ENCODE assay signal across 11 cellular contexts in the genomic region with DNA sequence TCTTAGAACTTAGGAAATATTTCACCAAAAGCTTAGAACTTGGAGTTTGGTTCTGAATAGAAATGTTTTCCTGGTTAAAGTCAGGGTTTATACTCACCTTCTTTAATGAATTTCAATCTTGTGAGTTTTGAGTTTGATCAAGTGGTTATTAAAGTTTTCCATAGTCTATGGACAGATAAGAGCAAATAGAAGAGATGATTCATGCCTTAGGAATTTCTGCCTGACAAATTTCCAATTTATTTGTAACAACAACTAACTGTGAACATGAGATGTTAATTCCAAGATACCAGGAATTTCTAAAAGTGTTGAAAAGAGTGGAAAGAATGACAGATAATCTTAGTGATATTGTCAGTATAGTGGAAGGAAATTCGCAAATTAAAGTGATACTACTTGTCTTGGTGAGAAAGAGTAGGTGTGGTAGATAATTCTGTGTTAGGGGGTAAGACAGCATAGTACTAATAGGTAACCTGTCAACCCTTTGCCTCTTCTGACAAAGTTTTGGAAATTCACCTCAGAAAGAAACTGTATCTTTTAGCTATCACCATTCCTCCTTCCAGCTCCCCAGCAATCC.
A peak's percentile ranks its signal among the peaks of the same experiment; 100 is the strongest.
DNase-seq lines count a peak whose midpoint lies in the region; ATAC-seq and TF ChIP-seq lines count a peak whose summit lies in the region.
"Had no signal": no experiment of that assay in that cellular context is flagged by ENCODE, and none has a peak within 500 bp of the region (broad histone marks: within the 10 kb centered on the region; RNA-seq: fewer than 3 reads in every experiment).

No MANE protein-coding gene starts in this region.

- 70% methylated on average over 1 of the region's 1 CpG for WGBS in mammary epithelial cell (ENCODE audit: low coverage, missing lambda C conversion rate)

- H3K27me3 ChIP-seq in mammary epithelial cell (ENCODE audit: insufficient read depth, low read length) = no peaks in the 10 kb centered on the region

- H4K20me1 ChIP-seq in mammary epithelial cell (ENCODE audit: insufficient read depth, low read length) = no peaks in the 10 kb centered on the region

- TF ChIP-seq CTCF in mammary epithelial cell (conservative IDR thresholded peaks at IDR 0.05 in 1 of 2, IDR thresholded peaks at IDR 0.05 in 1 of 2; ENCODE audit: extremely low read depth in 1 of 2, insufficient read depth in 1 of 2, low read depth in 1 of 2, low read length in 2 of 2) (no peak), CD14-positive monocyte (IDR thresholded peaks at IDR 0.05) (no peak)

- peaks cover 65 to 85% of the 10 kb centered on the region in 2 donors for H3K36me3 Mint-ChIP-seq in CD14-positive monocyte

- DNase-seq in Caki2 (ENCODE audit: low read depth) = peak; percentile 34
- DNase-seq in HS-5 (ENCODE audit: low read depth) = peak; percentile 34
- no peak for DNase-seq in mammary epithelial cell
- peak; percentile 54 for DNase-seq in kidney tubule cell (ENCODE audit: low spot score)
- no peak for DNase-seq in HK-2 (ENCODE audit: unreplicated experiment)
- DNase-seq in CD14-positive monocyte (ENCODE audit: low spot score) = no peak
- DNase-seq: CD8-positive, alpha-beta memory T cell; NCI-H345; OCI-M1 had no signal

- no TSS peak for BruUV-seq in mammary epithelial cell (replicated peaks; lab: Mats Ljungman, UMichigan)

- peak overlapping the region; percentile 60 for H3K4me2 ChIP-seq in mammary epithelial cell (ENCODE audit: insufficient read depth, low read depth, low read length)

- peaks cover 4% of the 10 kb centered on the region for H3K9me3 ChIP-seq in mammary epithelial cell (replicated peaks; ENCODE audit: insufficient read depth, low read length)

- no peak overlapping the region for H3K9ac ChIP-seq in mammary epithelial cell (ENCODE audit: insufficient read depth, low read length)

- no peak overlapping the region for H3K27ac Mint-ChIP-seq in CD14-positive monocyte

- in situ Hi-C loops in Caki2 (cut with HindIII; ENCODE audit: low pct_unique_long_range_greater_than_20kb, low sequenced_read_pairs) = no loop called here
- in situ Hi-C loops in mammary epithelial cell (cut with MboI; ENCODE audit: low sequenced_read_pairs in 2 of 2) = loop anchor here in 1 of 2 donors (25.0 kb wide), 2 partner anchors 137 to 237 kb away; a partner anchor contains a TSS

- H3K9me3 Mint-ChIP-seq in CD14-positive monocyte = peaks cover 7 to 26% (median 18%) of the 10 kb centered on the region in 7 donors

- no peaks in the 10 kb centered on the region for H3K27me3 Mint-ChIP-seq in CD14-positive monocyte (ENCODE audit: low read depth in 3 of 3)
- H3K27me3 Mint-ChIP-seq: CD8-positive, alpha-beta memory T cell had no signal

- H3K4me1 Mint-ChIP-seq in CD14-positive monocyte = no peaks in the 10 kb centered on the region
- H3K4me1 Mint-ChIP-seq: CD8-positive, alpha-beta memory T cell had no signal

- no peak overlapping the region for H2AFZ ChIP-seq in mammary epithelial cell (ENCODE audit: low read depth, low read length)

- dilution Hi-C loops in mammary epithelial cell (cut with HindIII; ENCODE audit: low sequenced_read_pairs) = no loop called here

- CTCF ChIA-PET in mammary epithelial cell (lab: Charles Lee; ENCODE audit: low non-redundant PET) = no interaction called here

- peaks cover 16% of the 10 kb centered on the region for H3K4me1 ChIP-seq in mammary epithelial cell (ENCODE audit: insufficient read depth, low read length)

- H3K27ac ChIP-seq in mammary epithelial cell (ENCODE audit: insufficient read depth, low read depth, low read length) = peak overlapping the region; percentile 29

- intact Hi-C loops in mammary epithelial cell (cut with micrococcal nuclease) = no loop called here
- intact Hi-C loops in CD14-positive monocyte (cut with micrococcal nuclease) = no loop called here

- ATAC-seq in GM18519 (IDR thresholded peaks at IDR 0.05; ENCODE audit: low FRiP score, unreplicated experiment) = no peak
- no peak for ATAC-seq in GM21526 (IDR thresholded peaks at IDR 0.05; ENCODE audit: low FRiP score, unreplicated experiment)

- H3K4me3 Mint-ChIP-seq in CD14-positive monocyte = no peak overlapping the region
- H3K4me3 Mint-ChIP-seq: CD8-positive, alpha-beta memory T cell had no signal

- no peak overlapping the region for H3K4me3 ChIP-seq in mammary epithelial cell (replicated peaks in 1 of 3; ENCODE audit: insufficient read depth in 1 of 3, low read depth in 2 of 3, low read length in 3 of 3)

- no peaks in the 10 kb centered on the region for H3K36me3 ChIP-seq in mammary epithelial cell (ENCODE audit: insufficient read depth, low read length)

- no peaks in the 10 kb centered on the region for H3K79me2 ChIP-seq in mammary epithelial cell (ENCODE audit: insufficient read depth, low read length)

Comparison
In these comparisons a context has a peak if more than half of its experiments do, and no peak if none do; other contexts are left out.
1. DNase-seq: peak in Caki2 (single experiment), HS-5 (single experiment) and kidney tubule cell (single experiment); none in mammary epithelial cell (single experiment), HK-2 (single experiment) and CD14-positive monocyte (single experiment).